ENCODE assay signal across 9 cellular contexts in the genomic region with DNA sequence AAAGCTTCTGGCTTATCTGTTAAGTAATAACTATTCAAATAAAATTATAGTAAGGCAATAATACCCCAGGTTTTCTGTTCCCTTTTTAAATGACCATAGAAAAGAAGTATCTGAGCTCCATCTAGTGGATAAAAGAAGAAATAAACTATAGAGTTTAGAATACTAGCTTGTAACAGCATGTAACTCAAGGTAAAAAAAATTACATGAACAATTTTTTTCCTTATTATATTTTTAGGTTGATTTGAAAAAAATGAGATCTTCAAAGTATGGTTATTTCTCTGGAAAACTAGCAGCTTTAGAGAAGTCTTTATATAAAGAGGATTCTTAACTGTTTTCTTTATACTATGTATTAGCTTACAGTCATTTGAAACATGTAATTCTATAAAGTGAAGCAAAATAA. TPM values are rescaled to one million over a fixed set of nuclear protein-coding genes. Genes with fewer than 3 reads are reported as not detected.
A peak's percentile ranks its signal among the peaks of the same experiment; 100 is the strongest.
DNase-seq lines count a peak whose midpoint lies in the region; ATAC-seq and TF ChIP-seq lines count a peak whose summit lies in the region.
"Had no signal": no experiment of that assay in that cellular context is flagged by ENCODE, and none has a peak within 500 bp of the region (broad histone marks: within the 10 kb centered on the region; RNA-seq: fewer than 3 reads in every experiment).

No MANE protein-coding gene starts in this region.

- H2BK15ac ChIP-seq in mesendoderm (replicated peaks; ENCODE audit: low read depth), result no peak overlapping the region

- H3K4me1 Mint-ChIP-seq in T-cell, result no peaks in the 10 kb centered on the region
- H3K4me1 Mint-ChIP-seq in activated naive CD4-positive, alpha-beta T cell treated with anti-CD3 and anti-CD28 coated beads for 36 hours (ENCODE audit: low read depth), result no peaks in the 10 kb centered on the region
- H3K4me1 Mint-ChIP-seq: IgD-negative memory B cell had no signal

- no peak overlapping the region for H3K9ac ChIP-seq in mesendoderm (ENCODE audit: low read length)

- no peak for TF ChIP-seq CTCF in GM20000 (IDR thresholded peaks at IDR 0.05; ENCODE audit: extremely low read depth, missing control alignments)

- H3K56ac ChIP-seq in mesendoderm (ENCODE audit: low read length), result no peak overlapping the region

- CTCF ChIA-PET in T-cell (lab: Charles Lee), result interaction anchor here (0.5 to 3.0 kb wide), 25 partner anchors 9 to 1237 kb away, joined by 3 to 35 read pairs (median 4); no protein-coding TSS in a partner anchor
- CTCF ChIA-PET in activated naive CD4-positive, alpha-beta T cell treated with anti-CD3 and anti-CD28 coated beads for 36 hours (lab: Charles Lee), result interaction anchor here (0.5 to 4.7 kb wide), 22 partner anchors 11 to 928 kb away, joined by 3 to 33 read pairs (median 4); no protein-coding TSS in a partner anchor

- H3K4ac ChIP-seq in mesendoderm (ENCODE audit: low read depth, low read length), result no peak overlapping the region

- no peaks in the 10 kb centered on the region for H3K9me3 Mint-ChIP-seq in T-cell
- H3K9me3 Mint-ChIP-seq in activated naive CD4-positive, alpha-beta T cell treated with anti-CD3 and anti-CD28 coated beads for 36 hours, result no peaks in the 10 kb centered on the region
- H3K9me3 Mint-ChIP-seq: IgD-negative memory B cell had no signal

- H3K27ac ChIP-seq in mesendoderm (ENCODE audit: low read depth, low read length), result no peak overlapping the region

- DNase-seq in Caki2 (ENCODE audit: low read depth), result peak; percentile 37
- peak; percentile 32 for DNase-seq in GM20000 (ENCODE audit: low spot score)
- peak; percentile 73 for DNase-seq in NCI-H748 (lab: John Stamatoyannopoulos, UW; ENCODE audit: unreplicated experiment)
- peak; percentile 49 for DNase-seq in cerebellum (ENCODE audit: low spot score)
- peak; percentile 48 for DNase-seq in mesendoderm
- no peak for DNase-seq in T-cell
- DNase-seq in activated naive CD4-positive, alpha-beta T cell treated with anti-CD3 and anti-CD28 coated beads for 36 hours, result no peak

- no peaks in the 10 kb centered on the region for H3K27me3 Mint-ChIP-seq in T-cell
- no peaks in the 10 kb centered on the region for H3K27me3 Mint-ChIP-seq in activated naive CD4-positive, alpha-beta T cell treated with anti-CD3 and anti-CD28 coated beads for 36 hours (ENCODE audit: low read depth)

- no peaks in the 10 kb centered on the region for H3K79me1 ChIP-seq in mesendoderm (ENCODE audit: low read length)

- no peak overlapping the region for H2BK5ac ChIP-seq in mesendoderm (ENCODE audit: low read length)

- H3K27me3 ChIP-seq in mesendoderm (ENCODE audit: insufficient read depth, low read length, poor library complexity), result no peaks in the 10 kb centered on the region

- no peak overlapping the region for H4K8ac ChIP-seq in mesendoderm (ENCODE audit: low read depth, low read length)

- no peak overlapping the region for H2BK120ac ChIP-seq in mesendoderm (ENCODE audit: low read depth, low read length)

- intact Hi-C loops in activated naive CD4-positive, alpha-beta T cell treated with anti-CD3 and anti-CD28 coated beads for 36 hours (cut with micrococcal nuclease), result loop anchor here (1.0 kb wide), 4 partner anchors 196 to 794 kb away; no protein-coding TSS in a partner anchor

- H3K36me3 Mint-ChIP-seq in T-cell, result peaks cover 8% of the 10 kb centered on the region
- peaks cover 3% of the 10 kb centered on the region for H3K36me3 Mint-ChIP-seq in activated naive CD4-positive, alpha-beta T cell treated with anti-CD3 and anti-CD28 coated beads for 36 hours (ENCODE audit: low read depth)
- H3K36me3 Mint-ChIP-seq: IgD-negative memory B cell had no signal

- no peak overlapping the region for H3K27ac Mint-ChIP-seq in T-cell
- no peak overlapping the region for H3K27ac Mint-ChIP-seq in activated naive CD4-positive, alpha-beta T cell treated with anti-CD3 and anti-CD28 coated beads for 36 hours
- H3K27ac Mint-ChIP-seq: IgD-negative memory B cell had no signal

- in situ Hi-C loops in Caki2 (cut with HindIII; ENCODE audit: low pct_unique_long_range_greater_than_20kb, low sequenced_read_pairs), result no loop called here

- H3K79me2 ChIP-seq in mesendoderm (ENCODE audit: control insufficient read depth, insufficient read depth, low read length), result no peaks in the 10 kb centered on the region

- H3K4me3 Mint-ChIP-seq in T-cell, result no peak overlapping the region
- no peak overlapping the region for H3K4me3 Mint-ChIP-seq in activated naive CD4-positive, alpha-beta T cell treated with anti-CD3 and anti-CD28 coated beads for 36 hours
- H3K4me3 Mint-ChIP-seq: IgD-negative memory B cell had no signal

- no peak overlapping the region for H3K4me3 ChIP-seq in mesendoderm (ENCODE audit: low read length)

- no peak overlapping the region for H3K18ac ChIP-seq in mesendoderm (ENCODE audit: low read length)

- POLR2A ChIA-PET in T-cell (lab: Charles Lee), result interaction anchor here (0.6 kb wide), 2 partner anchors 29 to 309 kb away, joined by 3 read pairs; no protein-coding TSS in a partner anchor

- no peaks in the 10 kb centered on the region for H3K4me1 ChIP-seq in mesendoderm (ENCODE audit: control insufficient read depth, low read depth, low read length)

- no peak overlapping the region for H3K4me2 ChIP-seq in mesendoderm (ENCODE audit: low read length)

- no peak overlapping the region for H4K5ac ChIP-seq in mesendoderm (ENCODE audit: low read length)

- no peak overlapping the region for H3K23ac ChIP-seq in mesendoderm (ENCODE audit: low read length)

- ATAC-seq in HG03558 (IDR thresholded peaks at IDR 0.05; ENCODE audit: extremely low read depth, unreplicated experiment) (peak; percentile 64), T-cell (replicated peaks in 1 of 4) (no peak)

- H2AK5ac ChIP-seq in mesendoderm (ENCODE audit: low read length), result no peak overlapping the region

- H3K36me3 ChIP-seq in mesendoderm (ENCODE audit: control insufficient read depth, insufficient read depth, low read length), result peaks cover 1% of the 10 kb centered on the region

RNA-seq across cellular contexts. Expression of gene NCKAP1, which starts 58.1 kb away (rescaled TPM):
- total RNA-seq in Caki2 (2014; rRNA removed; shearing (Covaris generic); ENCODE audit: low replicate concordance), result 72.8 and 88.9 TPM in 2 replicates
- total RNA-seq in cerebellum (162 TPM), T-cell (1 to 10 TPM; 2.6 to 7.6 (median 4.9) TPM)
- polyA plus RNA-seq in mesendoderm (2013, experiment 1 of 2), result 128 TPM
- polyA plus RNA-seq in mesendoderm (2013, experiment 2 of 2), result 126 TPM
- 10 to 100 TPM; 10.6 to 11.9 TPM for total RNA-seq in activated naive CD4-positive, alpha-beta T cell treated with anti-CD3 and anti-CD28 coated beads for 36 hours

Comparison
In these comparisons a context has a peak if more than half of its experiments do, and no peak if none do; other contexts are left out.
1. DNase-seq: peak in Caki2 (single experiment), GM20000 (single experiment), NCI-H748 (single experiment), cerebellum (single experiment) and mesendoderm (single experiment); none in T-cell (0 of 34) and activated naive CD4-positive, alpha-beta T cell treated with anti-CD3 and anti-CD28 coated beads for 36 hours (single experiment).